ENCODE assay signal across 8 cellular contexts in the genomic region with DNA sequence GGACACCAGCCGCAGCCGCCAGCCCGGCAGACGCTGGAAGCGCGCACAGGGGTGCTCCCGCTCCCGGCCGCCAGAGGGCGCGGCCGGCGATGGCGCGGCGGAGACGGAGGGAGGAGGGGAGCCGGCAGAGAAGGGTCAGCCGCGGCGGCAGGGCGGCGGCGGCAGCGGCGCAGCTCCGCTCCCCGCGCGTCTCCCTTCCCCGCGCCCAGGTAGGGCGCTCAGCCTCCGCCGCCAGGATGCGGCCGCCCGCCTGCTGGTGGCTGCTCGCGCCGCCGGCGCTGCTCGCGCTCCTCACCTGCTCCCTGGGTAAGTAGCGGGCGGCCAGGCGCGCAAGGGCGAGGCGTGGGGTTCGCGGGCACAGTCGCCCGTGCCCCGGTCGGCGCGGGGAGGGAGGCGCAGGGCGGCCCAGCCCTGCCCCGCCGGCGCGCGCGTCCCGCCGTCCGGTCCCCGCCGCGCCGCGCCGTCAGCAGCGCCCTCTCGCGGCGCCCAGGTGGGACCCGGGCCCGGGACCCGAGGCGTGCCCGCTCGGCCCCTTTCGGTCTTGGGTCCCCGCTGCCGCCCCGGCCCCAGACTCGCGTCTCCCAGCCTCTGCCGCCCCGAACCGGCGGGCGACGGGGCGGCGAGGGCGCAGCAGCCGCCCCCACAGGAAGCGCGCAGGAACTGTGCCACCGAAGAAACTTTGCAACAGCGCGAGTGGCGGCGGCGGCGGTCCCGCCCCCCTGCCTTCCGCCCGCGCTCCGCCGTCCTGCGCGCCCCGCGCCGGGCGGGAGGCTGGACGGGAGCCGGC. TPM values are rescaled to one million over a fixed set of nuclear protein-coding genes. Genes with fewer than 3 reads are reported as not detected.
A peak's percentile ranks its signal among the peaks of the same experiment; 100 is the strongest.
DNase-seq lines count a peak whose midpoint lies in the region; ATAC-seq and TF ChIP-seq lines count a peak whose summit lies in the region.

A gene (plus strand): TSS at position 127 of the 787 bp plus-strand sequence. CDS start 110 bp downstream, at position 237.

- H3K4me1 ChIP-seq in duodenal mucosa (ENCODE audit: control insufficient read depth in 1 of 2, insufficient read depth in 2 of 2, low read length in 2 of 2): peaks cover 6 to 14% of the 10 kb centered on the region in 2 donors

- peak within 1 kb of the TSS; percentile 76 to 78 for H3K4me3 ChIP-seq in duodenal mucosa (ENCODE audit: low read depth in 1 of 2, low read length in 2 of 2)
- H3K4me3 ChIP-seq in lower leg skin (ENCODE audit: low read depth, poor library complexity, severe bottlenecking): peak within 1 kb of the TSS; percentile 77

- no peaks in the 10 kb centered on the region for H3K36me3 ChIP-seq in duodenal mucosa (ENCODE audit: control insufficient read depth in 1 of 2, insufficient read depth in 2 of 2, low read length in 2 of 2)

- peak within 1 kb of the TSS; percentile 69 to 71 for H3K9ac ChIP-seq in duodenal mucosa (ENCODE audit: low read depth in 1 of 2, low read length in 2 of 2)

- H3K9me3 ChIP-seq in duodenal mucosa (ENCODE audit: control insufficient read depth in 1 of 2, low read length in 2 of 2): no peaks in the 10 kb centered on the region

- 0 to 1% methylated on average over 25 of the region's 125 CpGs for WGBS in lower leg skin, 2 donors

- intact Hi-C loops in lower leg skin (cut with DNase I; ENCODE audit: low total_unique reads): no loop called here

- DNase-seq in AG09319 (ENCODE audit: extremely low read depth, low read depth) (peak; percentile 49), NCI-H526 treated with DMSO at 0.1 percent for 48 hours (lab: John Stamatoyannopoulos, UW) (peak; percentile 80), lower leg skin (ENCODE audit: low spot score in 2 of 2) (peak; percentile 52 to 94)
- peak; percentile 73 to 77 for DNase-seq in activated CD4-positive, alpha-beta T cell treated with anti-CD3 and anti-CD28 coated beads, Interleukin-2, amount 50 U/mL, for 48 hours
- peak; percentile 71 to 78 for DNase-seq in stimulated activated CD4-positive, alpha-beta T cell treated with anti-CD3 and anti-CD28 coated beads, Interleukin-4, amount 100 ng/mL, for 4 hours

- H3K27ac ChIP-seq in duodenal mucosa (ENCODE audit: low read depth, low read length): peak within 1 kb of the TSS; percentile 95

- TF ChIP-seq CTCF in AG09319 (IDR thresholded peaks at IDR 0.05; ENCODE audit: low read depth, low read length) (peak; percentile 58), lower leg skin (IDR thresholded peaks at IDR 0.05) (peak in 1 of 3 donors; percentile 30)

- H3K27me3 ChIP-seq in duodenal mucosa (ENCODE audit: control insufficient read depth in 1 of 2, insufficient read depth in 2 of 2, low read length in 2 of 2): no peaks in the 10 kb centered on the region

- TF ChIP-seq POLR2A in lower leg skin (IDR thresholded peaks at IDR 0.05): no peak

- ATAC-seq in GM19023 (IDR thresholded peaks at IDR 0.05; ENCODE audit: unreplicated experiment): peak; percentile 86
- peak; percentile 86 for ATAC-seq in HG03175 (IDR thresholded peaks at IDR 0.05; ENCODE audit: unreplicated experiment)

RNA-seq across cellular contexts. Expression of the gene that starts here (rescaled TPM):
- 1 to 10 TPM; 3.2 to 9.1 (median 6.2) TPM for total RNA-seq in lower leg skin

Comparison
In these comparisons a context has a peak if more than half of its experiments do, and no peak if none do; other contexts are left out.
1. Peak in every context shown above with its lines: DNase-seq, ATAC-seq, H3K4me3 ChIP-seq and H3K27ac ChIP-seq.